17 cellular contexts compared by ENCODE assay signal in genomic region chr20:63539441-63540370, GRCh38. TPM values are rescaled to one million over a fixed set of nuclear protein-coding genes. Genes with fewer than 3 reads are reported as not detected.
DNase-seq lines count a peak whose midpoint lies in the region; ATAC-seq and TF ChIP-seq lines count a peak whose summit lies in the region.
"Had no signal": no experiment of that assay in that cellular context is flagged by ENCODE, and none has a peak within 500 bp of the region (broad histone marks: within the 10 kb centered on the region; RNA-seq: fewer than 3 reads in every experiment).

No MANE protein-coding gene starts in this region.

- H3K4me1 Mint-ChIP-seq in stimulated activated memory B cell treated with anti-CD40 and anti-IgM and Interleukin-4, amounts not matched to agents 10 μg/mL and 1 μg/mL and 100 μg/mL, for 72 hours = peaks cover 72% of the 10 kb centered on the region

- H3K4me1 ChIP-seq in NT2/D1 (ENCODE audit: insufficient read depth, insufficient read length) (peaks cover 36% of the 10 kb centered on the region), colonic mucosa (peaks cover 10% of the 10 kb centered on the region), right atrium auricular region (peaks cover 0 to 16% of the 10 kb centered on the region in 2 donors)
- H3K4me1 ChIP-seq: HAP-1, psoas muscle had no signal

- peak overlapping the region; percentile 60 for H3K27ac Mint-ChIP-seq in stimulated activated memory B cell treated with anti-CD40 and anti-IgM and Interleukin-4, amounts not matched to agents 10 μg/mL and 1 μg/mL and 100 μg/mL, for 72 hours
- H3K27ac Mint-ChIP-seq: activated naive CD8-positive, alpha-beta T cell; activated T-cell treated with anti-CD3 and anti-CD28 coated beads, Interleukin-2, amount 50 U/mL, for 72 hours; nephron progenitor cell had no signal

- no peak for TF ChIP-seq CTCF in colonic mucosa (IDR thresholded peaks at IDR 0.05)
- no peak for TF ChIP-seq CTCF in right atrium auricular region (IDR thresholded peaks at IDR 0.05)

- H3K9me3 ChIP-seq in NT2/D1 (ENCODE audit: insufficient read depth, low read length) (no peaks in the 10 kb centered on the region), colonic mucosa (no peaks in the 10 kb centered on the region), right atrium auricular region (no peaks in the 10 kb centered on the region)
- H3K9me3 ChIP-seq: BE2C, HAP-1, psoas muscle, spleen had no signal

- no peaks in the 10 kb centered on the region for H3K27me3 ChIP-seq in NT2/D1 (ENCODE audit: insufficient read depth, insufficient read length)
- no peaks in the 10 kb centered on the region for H3K27me3 ChIP-seq in colonic mucosa
- H3K27me3 ChIP-seq in right atrium auricular region = no peaks in the 10 kb centered on the region
- H3K27me3 ChIP-seq: BE2C had no signal

- no peak for ATAC-seq in stimulated activated memory B cell treated with anti-CD40 and anti-IgM and Interleukin-4, amounts not matched to agents 10 μg/mL and 1 μg/mL and 100 μg/mL, for 72 hours
- ATAC-seq: activated T-cell treated with anti-CD3 and anti-CD28 coated beads, Interleukin-2, amount 50 U/mL, for 72 hours; psoas muscle; T-cell had no signal

- H3K4me3 ChIP-seq in NT2/D1 (ENCODE audit: insufficient read length, low read depth) (no peak overlapping the region), colonic mucosa (no peak overlapping the region), right atrium auricular region (no peak overlapping the region)
- H3K4me3 ChIP-seq: HAP-1, psoas muscle, spleen had no signal

- H3K36me3 Mint-ChIP-seq in stimulated activated memory B cell treated with anti-CD40 and anti-IgM and Interleukin-4, amounts not matched to agents 10 μg/mL and 1 μg/mL and 100 μg/mL, for 72 hours = no peaks in the 10 kb centered on the region
- H3K36me3 Mint-ChIP-seq: activated naive CD8-positive, alpha-beta T cell; T-cell had no signal

- no peak for DNase-seq in NT2/D1 (ENCODE audit: low read depth, low spot score)
- no peak for DNase-seq in colonic mucosa
- no peak for DNase-seq in NCI-H446 treated with DMSO at 0.1 percent for 48 hours (lab: John Stamatoyannopoulos, UW)
- DNase-seq in right atrium auricular region (ENCODE audit: low spot score) = no peak
- DNase-seq: activated T-cell treated with anti-CD3 and anti-CD28 coated beads, Interleukin-2, amount 50 U/mL, for 72 hours; KBM-7; NCI-H1930; nephron progenitor cell; psoas muscle; spleen; T-cell had no signal

- no peaks in the 10 kb centered on the region for H3K36me3 ChIP-seq in NT2/D1 (ENCODE audit: insufficient read depth, insufficient read length, low read length)
- H3K36me3 ChIP-seq in colonic mucosa = no peaks in the 10 kb centered on the region
- H3K36me3 ChIP-seq in right atrium auricular region = no peaks in the 10 kb centered on the region
- H3K36me3 ChIP-seq: BE2C, HAP-1, spleen had no signal

- H3K4me3 Mint-ChIP-seq in stimulated activated memory B cell treated with anti-CD40 and anti-IgM and Interleukin-4, amounts not matched to agents 10 μg/mL and 1 μg/mL and 100 μg/mL, for 72 hours = no peak overlapping the region
- H3K4me3 Mint-ChIP-seq: activated naive CD8-positive, alpha-beta T cell; nephron progenitor cell had no signal

- H3K27ac ChIP-seq in colonic mucosa (peak overlapping the region; percentile 98), right atrium auricular region (no peak overlapping the region)
- H3K27ac ChIP-seq: HL-60, psoas muscle had no signal

- peaks cover 8% of the 10 kb centered on the region for H3K27me3 Mint-ChIP-seq in stimulated activated memory B cell treated with anti-CD40 and anti-IgM and Interleukin-4, amounts not matched to agents 10 μg/mL and 1 μg/mL and 100 μg/mL, for 72 hours
- H3K27me3 Mint-ChIP-seq: activated naive CD8-positive, alpha-beta T cell; T-cell had no signal

- intact Hi-C loops in colonic mucosa (cut with DNase I) = loop anchor here (10.0 kb wide), 2 partner anchors 325 to 435 kb away; partner anchors contain the start of genes ABHD16B, SAMD10 and TPD52L2

- peak overlapping the region; percentile 37 for H3K9ac ChIP-seq in NT2/D1 (ENCODE audit: insufficient read length, low read depth)
- H3K9ac ChIP-seq in colonic mucosa (ENCODE audit: low read depth in 2 of 2, low read length in 2 of 2) = peak overlapping the region; percentile 44 to 99

- no peaks in the 10 kb centered on the region for H3K9me3 Mint-ChIP-seq in stimulated activated memory B cell treated with anti-CD40 and anti-IgM and Interleukin-4, amounts not matched to agents 10 μg/mL and 1 μg/mL and 100 μg/mL, for 72 hours
- H3K9me3 Mint-ChIP-seq: activated T-cell treated with anti-CD3 and anti-CD28 coated beads, Interleukin-2, amount 50 U/mL, for 72 hours; nephron progenitor cell; T-cell had no signal

RNA-seq across cellular contexts. Expression of gene PTK6, which starts 2.5 kb away (rescaled TPM):
- total RNA-seq in colonic mucosa (10 to 100 TPM; 69.0 to 91.1 TPM), right atrium auricular region (not detected)
- total RNA-seq: temporal lobe had no signal

RNA-seq across cellular contexts. Expression of gene SRMS, which starts 7.8 kb away (rescaled TPM):
- under 1 TPM; 0.32 to 0.49 TPM for total RNA-seq in colonic mucosa
- not detected for total RNA-seq in right atrium auricular region
- total RNA-seq: activated T-cell treated with anti-CD3 and anti-CD28 coated beads, Interleukin-2, amount 50 U/mL, for 72 hours; psoas muscle; T-cell; temporal lobe had no signal

RNA-seq across cellular contexts. Expression of gene FNDC11, which starts 14.3 kb away (rescaled TPM):
- under 1 TPM; 0.35 to 0.69 TPM for total RNA-seq in colonic mucosa
- total RNA-seq in right atrium auricular region = not detected

RNA-seq across cellular contexts. Expression of gene PPDPF, which starts 19.1 kb away (rescaled TPM):
- 100 to 1,000 TPM; 561 to 634 TPM for total RNA-seq in colonic mucosa
- total RNA-seq in right atrium auricular region = 100 to 1,000 TPM; 138 to 185 TPM

RNA-seq across cellular contexts. Expression of gene HELZ2, which starts 34.3 kb away (rescaled TPM):
- 10 to 100 TPM; 36.3 to 38.0 TPM for total RNA-seq in colonic mucosa
- 10 to 100 TPM; 12.5 to 21.5 TPM for total RNA-seq in right atrium auricular region

Comparison
In these comparisons a context has a peak if more than half of its experiments do, and no peak if none do; other contexts are left out.
1. RNA of gene PTK6, which starts 2.5 kb away (total RNA-seq): 69.0 to 91.1 TPM in colonic mucosa; not detected in right atrium auricular region; every median in the first group is over 10 times any median in the second.